ENCODE assay signal across 8 cellular contexts in genomic region chr14:96741151-96741977, GRCh38. TPM values are rescaled to one million over a fixed set of nuclear protein-coding genes. Genes with fewer than 3 reads are reported as not detected.
DNase-seq lines count a peak whose midpoint lies in the region; ATAC-seq and TF ChIP-seq lines count a peak whose summit lies in the region.

No MANE protein-coding gene starts in this region.

- H3K4me3 ChIP-seq in gastroesophageal sphincter (peak overlapping the region; percentile 9 to 42), suprapubic skin (peak overlapping the region; percentile 41)

- TF ChIP-seq EP300 in gastroesophageal sphincter (IDR thresholded peaks at IDR 0.05): no peak
- TF ChIP-seq EP300 in suprapubic skin (IDR thresholded peaks at IDR 0.05): no peak

- DNase-seq in SIG-M5 treated with dmso at 0.1 percent for 504 hours (lab: John Stamatoyannopoulos, UW; ENCODE audit: unreplicated experiment) (peak; percentile 30), SIG-M5 (lab: John Stamatoyannopoulos, UW) (no peak), RPMI8226 (peak; percentile 54), activated gamma-delta T cell (lab: John Stamatoyannopoulos, UW) (peak; percentile 31), occipital lobe (lab: John Stamatoyannopoulos, UW) (peak; percentile 25), suprapubic skin (ENCODE audit: low spot score in 2 of 2) (no peak)

- H3K4me1 ChIP-seq in gastroesophageal sphincter (peaks cover 0 to 13% (median 8%) of the 10 kb centered on the region in 3 donors), suprapubic skin (peaks cover 7% of the 10 kb centered on the region)

- no peak for TF ChIP-seq POLR2A in gastroesophageal sphincter (IDR thresholded peaks at IDR 0.05)
- no peak for TF ChIP-seq POLR2A in suprapubic skin (IDR thresholded peaks at IDR 0.05)

- H3K9me3 ChIP-seq in gastroesophageal sphincter (no peaks in the 10 kb centered on the region), suprapubic skin (no peaks in the 10 kb centered on the region)

- 0 to 4% methylated on average over 5 to 23 of the region's 62 CpGs for WGBS in gastroesophageal sphincter (ENCODE audit: low coverage in 1 of 2), 2 donors
- WGBS in suprapubic skin: 7% methylated on average over 25 of the region's 62 CpGs

- peak; percentile 68 to 95 (median 78) for TF ChIP-seq CTCF in gastroesophageal sphincter (IDR thresholded peaks at IDR 0.05)
- TF ChIP-seq CTCF in suprapubic skin (IDR thresholded peaks at IDR 0.05): peak; percentile 37 to 95

- no peak overlapping the region for H3K27ac ChIP-seq in gastroesophageal sphincter
- H3K27ac ChIP-seq in suprapubic skin: no peak overlapping the region

- peaks cover 93% of the 10 kb centered on the region for H3K27me3 ChIP-seq in gastroesophageal sphincter
- peaks cover 78% of the 10 kb centered on the region for H3K27me3 ChIP-seq in suprapubic skin

- peak; percentile 88 for ATAC-seq in HG03342 (IDR thresholded peaks at IDR 0.05; ENCODE audit: unreplicated experiment)
- peak; percentile 70 for ATAC-seq in gastroesophageal sphincter

- H3K36me3 ChIP-seq in gastroesophageal sphincter (no peaks in the 10 kb centered on the region), suprapubic skin (no peaks in the 10 kb centered on the region)

RNA-seq across cellular contexts. Expression of gene VRK1, which starts 55.8 kb away (rescaled TPM):
- 10 to 100 TPM; 11.3 to 18.2 (median 16.7) TPM for total RNA-seq in gastroesophageal sphincter
- total RNA-seq in occipital lobe: 63.5 TPM
- 10 to 100 TPM in 3 of 4 donors, 1 to 10 TPM in 1; 9.3 to 12.2 (median 12.1) TPM for total RNA-seq in suprapubic skin

Comparison
In these comparisons a context has a peak if more than half of its experiments do, and no peak if none do; other contexts are left out.
1. DNase-seq: peak in SIG-M5 treated with dmso at 0.1 percent for 504 hours (single experiment), RPMI8226 (single experiment), activated gamma-delta T cell (single experiment) and occipital lobe (single experiment); none in SIG-M5 (single experiment) and suprapubic skin (0 of 2).